In the genomic region with DNA sequence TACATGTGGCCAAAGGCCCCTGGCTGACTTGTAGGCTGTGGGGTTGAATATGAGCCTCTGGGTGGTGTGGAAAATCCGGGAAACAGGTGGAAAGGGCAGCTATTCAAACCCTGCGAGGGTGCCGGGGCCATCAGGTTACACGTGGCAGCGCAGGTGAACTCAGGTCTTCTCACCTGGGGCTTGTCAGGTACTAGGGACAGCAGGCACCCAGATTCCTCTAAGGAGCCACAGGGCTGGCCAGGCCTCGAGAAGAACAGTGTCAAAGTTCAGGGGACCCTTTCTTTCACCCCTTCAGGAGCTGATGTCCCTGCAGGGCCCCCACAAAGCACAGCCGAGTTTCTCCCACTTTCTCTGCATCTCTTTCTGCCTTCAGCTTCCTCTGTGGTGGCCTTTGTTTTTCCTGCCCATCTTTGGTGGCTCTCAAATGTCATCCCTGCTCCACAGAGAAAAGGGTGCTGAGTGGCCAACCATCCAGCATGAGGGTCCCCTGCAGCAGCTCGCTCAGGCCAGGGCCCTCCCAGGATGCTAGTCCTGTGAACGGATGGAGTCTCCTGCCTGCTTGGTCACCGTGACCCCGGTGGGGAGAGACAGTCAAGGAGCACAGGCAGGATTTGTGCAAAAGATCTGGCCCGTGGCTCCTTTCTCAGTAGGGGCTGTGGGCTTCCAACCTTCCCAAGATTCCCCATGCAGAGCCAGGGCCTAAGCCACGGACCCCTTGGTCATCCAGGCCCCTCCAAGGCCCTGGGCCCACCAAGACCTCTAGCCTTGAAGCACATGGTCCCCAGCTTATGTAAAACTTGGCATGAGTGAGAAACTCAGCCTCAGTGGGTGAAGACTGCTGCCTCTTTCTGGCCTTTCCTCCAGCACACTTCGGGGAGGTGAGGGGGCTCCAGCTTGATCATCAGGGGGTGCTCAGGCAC, we compare ENCODE assay signal across 10 cellular contexts. TPM values are rescaled to one million over a fixed set of nuclear protein-coding genes. Genes with fewer than 3 reads are reported as not detected.
A peak's percentile ranks its signal among the peaks of the same experiment; 100 is the strongest.
DNase-seq lines count a peak whose midpoint lies in the region; ATAC-seq, FAIRE-seq and TF ChIP-seq lines count a peak whose summit lies in the region.
"Not testable (repeated sequence)": the region's sequence is repeated elsewhere in the genome, so short reads cannot be mapped to it uniquely, and the experiment has no call there.
"Had no signal": no experiment of that assay in that cellular context is flagged by ENCODE, and none has a peak within 500 bp of the region (broad histone marks: within the 10 kb centered on the region; RNA-seq: fewer than 3 reads in every experiment).

No MANE protein-coding gene starts in this region.

- not testable (repeated sequence) for TF ChIP-seq CTCF in A549 (IDR thresholded peaks at IDR 0.05); PC-9 (conservative IDR thresholded peaks at IDR 0.05); coronary artery (IDR thresholded peaks at IDR 0.05); type B pancreatic cell (conservative IDR thresholded peaks at IDR 0.05)

- not testable (repeated sequence) for H2BK5ac ChIP-seq in trophoblast cell (ENCODE audit: low read depth, low read length, poor library complexity)

- H3K4me1 Mint-ChIP-seq in type B pancreatic cell (ENCODE audit: unreplicated experiment): not testable (repeated sequence)

- not testable (repeated sequence) for H3K14ac ChIP-seq in trophoblast cell (ENCODE audit: low read length)

- not testable (repeated sequence) for H4K20me1 ChIP-seq in PC-9 (ENCODE audit: insufficient read depth)

- peaks cover 57% of the 10 kb centered on the region for H3F3A ChIP-seq in PC-9 (ENCODE audit: insufficient read depth, low read depth)

- peak overlapping the region; percentile 95 for H2AK5ac ChIP-seq in trophoblast cell (ENCODE audit: low read length)

- H3K27me3 ChIP-seq in PC-9 (ENCODE audit: insufficient read depth, low read depth); trophoblast cell (ENCODE audit: insufficient read depth, low read length): not testable (repeated sequence)

- H2BK120ac ChIP-seq in trophoblast cell (ENCODE audit: insufficient read depth, low read length, poor library complexity): peak overlapping the region; percentile 33

- H4K91ac ChIP-seq in trophoblast cell (ENCODE audit: low read depth, low read length): peak overlapping the region; percentile 30

- ATAC-seq in A549, Right ventricle myocardium inferior: not testable (repeated sequence)

- not testable (repeated sequence) for H3K4me3 ChIP-seq in A549; coronary artery; trophoblast cell (ENCODE audit: low read depth, low read length)
- H3K4me3 ChIP-seq in PC-9: peak overlapping the region; percentile 37; the same call in 1 of the 2 replicates

- H3K79me1 ChIP-seq in trophoblast cell (ENCODE audit: low read length): peaks cover 31% of the 10 kb centered on the region

- H3K4ac ChIP-seq in trophoblast cell (ENCODE audit: low read depth, low read length): not testable (repeated sequence)

- not testable (repeated sequence) for H3K36me3 ChIP-seq in PC-9 (ENCODE audit: low read depth); trophoblast cell (ENCODE audit: control insufficient read depth in 1 of 2, insufficient read depth in 2 of 2, low read length in 2 of 2)

- CTCF ChIA-PET in A549 (lab: Yijun Ruan, JAX): not testable (repeated sequence)
- CTCF ChIA-PET in PC-9 (lab: Charles Lee): interaction anchor here (0.6 to 1.2 kb wide), 2 partner anchors 38 to 296 kb away, joined by 3 to 7 read pairs; no protein-coding TSS in a partner anchor

- peak overlapping the region; percentile 65 for H2BK12ac ChIP-seq in trophoblast cell (ENCODE audit: low read length)

- TF ChIP-seq RAD21 in A549 (conservative IDR thresholded peaks at IDR 0.05 in 1 of 2, IDR thresholded peaks at IDR 0.05 in 1 of 2): not testable (repeated sequence)

- not testable (repeated sequence) for H3K9me2 ChIP-seq in PC-9 (ENCODE audit: insufficient read depth)

- H4K12ac ChIP-seq in trophoblast cell (ENCODE audit: low read depth, low read length): not testable (repeated sequence)

- H3K4me2 ChIP-seq in A549: peak overlapping the region; percentile 50
- H3K4me2 ChIP-seq in PC-9: peak overlapping the region; percentile 75
- not testable (repeated sequence) for H3K4me2 ChIP-seq in trophoblast cell (ENCODE audit: low read length)

- H3K27ac Mint-ChIP-seq in type B pancreatic cell: peak overlapping the region; percentile 92

- TF ChIP-seq POLR2A in A549 (IDR thresholded peaks at IDR 0.05; ENCODE audit: low read length): not testable (repeated sequence)

- DNase-seq in A549 (ENCODE audit: low read depth in 1 of 2, low spot score in 1 of 2); PC-9; trophoblast cell; type B pancreatic cell (ENCODE audit: extremely low spot score, unreplicated experiment): not testable (repeated sequence)
- peak; percentile 42 for DNase-seq in activated effector memory CD4-positive, alpha-beta T cell treated with anti-CD3 and anti-CD28 coated beads, Interleukin-2, amount 50 U/mL, for 16 hours
- DNase-seq in coronary artery (ENCODE audit: low spot score) (peak; percentile 56), Right ventricle myocardium inferior (ENCODE audit: missing footprints) (peak; percentile 46), mesenteric fat pad (ENCODE audit: low spot score) (peak; percentile 73)

- not testable (repeated sequence) for H3K9ac ChIP-seq in trophoblast cell (ENCODE audit: low read length)

- H3K23ac ChIP-seq in trophoblast cell (ENCODE audit: low read length): not testable (repeated sequence)

- H3K4me1 ChIP-seq in A549 (peaks cover 58% of the 10 kb centered on the region), PC-9 (replicated peaks; ENCODE audit: insufficient read depth) (peaks cover 74% of the 10 kb centered on the region), trophoblast cell (ENCODE audit: control insufficient read depth in 1 of 2, insufficient read depth in 2 of 2, low read length in 2 of 2) (peaks cover 33% of the 10 kb centered on the region in 2 experiments)

- not testable (repeated sequence) for H3K36me3 Mint-ChIP-seq in type B pancreatic cell

- H4K8ac ChIP-seq in trophoblast cell (ENCODE audit: low read depth, low read length): not testable (repeated sequence)

- not testable (repeated sequence) for H3K9me3 ChIP-seq in A549; PC-9 (ENCODE audit: insufficient read depth, low read depth); trophoblast cell (ENCODE audit: insufficient read depth, low read depth, low read length)

- H3K79me2 ChIP-seq in PC-9 (ENCODE audit: low read depth): peaks cover 41% of the 10 kb centered on the region
- H3K79me2 ChIP-seq in trophoblast cell (ENCODE audit: control insufficient read depth, insufficient read depth, low read length, poor library complexity): not testable (repeated sequence)

- not testable (repeated sequence) for H3K4me3 Mint-ChIP-seq in type B pancreatic cell

- not testable (repeated sequence) for H3K9me3 Mint-ChIP-seq in type B pancreatic cell

- POLR2A ChIA-PET in A549 (lab: Yijun Ruan, JAX): interaction anchor here (1.1 kb wide), 1 partner anchor 14 kb away, joined by 8 read pairs; no protein-coding TSS in a partner anchor
- POLR2A ChIA-PET in PC-9 (lab: Charles Lee; ENCODE audit: unreplicated experiment): interaction anchor here (1.0 kb wide), 2 partner anchors 14 to 193 kb away, joined by 11 to 17 read pairs; no protein-coding TSS in a partner anchor

- BruUV-seq in PC-9 (replicated peaks; lab: Mats Ljungman, UMichigan): TSS peak; percentile 53

- not testable (repeated sequence) for H2AFZ ChIP-seq in PC-9; trophoblast cell (ENCODE audit: insufficient read depth, low read length, poor library complexity)

- not testable (repeated sequence) for FAIRE-seq in A549 (lab: Jason Lieb, UNC)

- not testable (repeated sequence) for H3K27me3 Mint-ChIP-seq in type B pancreatic cell

- TF ChIP-seq EP300 in A549 (IDR thresholded peaks at IDR 0.05): not testable (repeated sequence)

- not testable (repeated sequence) for H3K18ac ChIP-seq in trophoblast cell (ENCODE audit: low read length)

- 77% methylated on average over 14 of the region's 14 CpGs for WGBS in A549 (ENCODE audit: missing lambda C conversion rate)
- WGBS in trophoblast cell (ENCODE audit: extremely low coverage, insufficient coverage, insufficient read length): no CpG with 5 or more reads among the region's 14 CpGs

- intact Hi-C loops in PC-9 (cut with micrococcal nuclease; ENCODE audit: unreplicated experiment): loop anchor here (1.0 kb wide), 2 partner anchors 14 to 18 kb away; no protein-coding TSS in a partner anchor
- intact Hi-C loops in Right ventricle myocardium inferior (cut with DNase I): not testable (repeated sequence)

- H3K27ac ChIP-seq in A549 (peak overlapping the region; percentile 94 to 98), PC-9 (peak overlapping the region; percentile 98)
- H3K27ac ChIP-seq in coronary artery; trophoblast cell (ENCODE audit: low read depth, low read length): not testable (repeated sequence)

TF ChIP-seq in A549, 52 proteins besides CTCF, POLR2A, EP300 and RAD21:
- TF ChIP-seq HOXB5 (CRISPR knock-in tag; IDR thresholded peaks at IDR 0.05): 0 out of 2 replicates have a peak, but pooled peaks have one; percentile 12

RNA-seq across cellular contexts. Expression of a gene that starts 28.2 kb away (rescaled TPM):
- 147 and 200 TPM in 2 replicates for polyA plus RNA-seq in A549 (2011; rRNA removed)
- polyA plus RNA-seq in A549 (2012; cell fraction: cytosol; rRNA removed): 170 and 183 TPM in 2 replicates
- polyA plus RNA-seq in A549 (2012; cell fraction: nucleus; rRNA removed): 347 and 385 TPM in 2 replicates
- 192 to 240 TPM (median 228 TPM) in 3 replicates for polyA plus RNA-seq in A549 (2017; fragmentation: RNase III; extraction: RNeasy Plus Mini Kit Qiagen cat#74134 plus additional on column Dnase treatment)
- polyA minus RNA-seq in A549 (2011; rRNA and poly(A)+ RNA removed): 215 and 250 TPM in 2 replicates
- total RNA-seq in PC-9 (2021): 411 and 443 TPM in 2 replicates
- 312 TPM for total RNA-seq in Right ventricle myocardium inferior
- 293 TPM for total RNA-seq in mesenteric fat pad
- polyA plus RNA-seq in trophoblast cell (2013): 200 and 203 TPM in 2 replicates
- 275 and 367 TPM in 2 replicates for total RNA-seq in type B pancreatic cell (ENCODE audit: low replicate concordance)

RNA-seq across cellular contexts. Expression of a gene that starts 42.2 kb away (rescaled TPM):
- not detected in 2 replicates for polyA plus RNA-seq in A549 (2011; rRNA removed)
- polyA plus RNA-seq in A549 (2012; cell fraction: cytosol; rRNA removed): not detected in 2 replicates
- not detected in 2 replicates for polyA plus RNA-seq in A549 (2012; cell fraction: nucleus; rRNA removed)
- polyA plus RNA-seq in A549 (2017; fragmentation: RNase III; extraction: RNeasy Plus Mini Kit Qiagen cat#74134 plus additional on column Dnase treatment): not detected in 3 replicates
- not detected in 2 replicates for polyA minus RNA-seq in A549 (2011; rRNA and poly(A)+ RNA removed)
- total RNA-seq in PC-9 (2021): not detected in 2 replicates
- not detected for total RNA-seq in Right ventricle myocardium inferior
- not detected for total RNA-seq in mesenteric fat pad
- polyA plus RNA-seq in trophoblast cell (2013): not detected in 2 replicates
- not detected in 2 replicates for total RNA-seq in type B pancreatic cell (ENCODE audit: low replicate concordance)
- total RNA-seq: LHCN-M2, RPMI7951 had no signal
